ENCODE assay signal across 2 cellular contexts in the genomic region with DNA sequence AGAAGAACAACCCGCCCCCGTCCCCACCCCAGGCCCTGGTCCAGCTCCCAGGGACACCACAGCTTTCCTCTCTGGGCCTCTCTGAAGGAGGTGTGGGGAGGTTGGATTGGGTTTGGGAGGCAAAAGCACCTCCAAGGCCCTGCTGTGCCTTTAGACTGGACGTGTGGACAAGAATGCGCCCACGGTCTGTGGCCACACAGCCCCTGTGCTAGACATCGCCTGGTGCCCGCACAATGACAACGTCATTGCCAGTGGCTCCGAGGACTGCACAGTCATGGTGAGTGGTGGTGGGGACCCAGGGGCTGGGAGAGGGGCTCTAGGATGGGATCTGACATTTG.
TF ChIP-seq lines count a peak whose summit lies in the region.

No MANE protein-coding gene starts in this region.

TF ChIP-seq in A549, 52 proteins besides CTCF, POLR2A, EP300 and RAD21:
- TF ChIP-seq HDAC2 (IDR thresholded peaks at IDR 0.05), result no peak
- TF ChIP-seq, protein P1, sequence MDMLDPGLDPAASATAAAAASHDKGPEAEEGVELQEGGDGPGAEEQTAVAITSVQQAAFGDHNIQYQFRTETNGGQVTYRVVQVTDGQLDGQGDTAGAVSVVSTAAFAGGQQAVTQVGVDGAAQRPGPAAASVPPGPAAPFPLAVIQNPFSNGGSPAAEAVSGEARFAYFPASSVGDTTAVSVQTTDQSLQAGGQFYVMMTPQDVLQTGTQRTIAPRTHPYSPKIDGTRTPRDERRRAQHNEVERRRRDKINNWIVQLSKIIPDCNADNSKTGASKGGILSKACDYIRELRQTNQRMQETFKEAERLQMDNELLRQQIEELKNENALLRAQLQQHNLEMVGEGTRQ (IDR thresholded peaks at IDR 0.05), result no peak
- TF ChIP-seq REST (IDR thresholded peaks at IDR 0.05), result no peak
- TF ChIP-seq JUN (IDR thresholded peaks at IDR 0.05), result no peak
- TF ChIP-seq FOSB (CRISPR knock-in tag; IDR thresholded peaks at IDR 0.05), result no peak
- peak; percentile 3 for TF ChIP-seq MAFK (IDR thresholded peaks at IDR 0.05; ENCODE audit: partially characterized antibody)
- TF ChIP-seq TP53 (CRISPR knock-in tag; IDR thresholded peaks at IDR 0.05), result no peak
- no peak for TF ChIP-seq JUNB (IDR thresholded peaks at IDR 0.05)
- no peak for TF ChIP-seq NPAS2 (CRISPR knock-in tag; IDR thresholded peaks at IDR 0.05; ENCODE audit: borderline replicate concordance)
- no peak for TF ChIP-seq POLR2AphosphoS2 (conservative IDR thresholded peaks at IDR 0.05; ENCODE audit: low read length)
- no peak for TF ChIP-seq SMC3 (IDR thresholded peaks at IDR 0.05)
- TF ChIP-seq, protein P2, sequence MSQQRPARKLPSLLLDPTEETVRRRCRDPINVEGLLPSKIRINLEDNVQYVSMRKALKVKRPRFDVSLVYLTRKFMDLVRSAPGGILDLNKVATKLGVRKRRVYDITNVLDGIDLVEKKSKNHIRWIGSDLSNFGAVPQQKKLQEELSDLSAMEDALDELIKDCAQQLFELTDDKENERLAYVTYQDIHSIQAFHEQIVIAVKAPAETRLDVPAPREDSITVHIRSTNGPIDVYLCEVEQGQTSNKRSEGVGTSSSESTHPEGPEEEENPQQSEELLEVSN (IDR thresholded peaks at IDR 0.05; ENCODE audit: borderline replicate concordance, low read depth), result no peak
- TF ChIP-seq MYC (IDR thresholded peaks at IDR 0.05; ENCODE audit: borderline replicate concordance, low read length), result no peak
- peak; percentile 63 for TF ChIP-seq NFE2L2 (conservative IDR thresholded peaks at IDR 0.05; ENCODE audit: low read length)
- no peak for TF ChIP-seq HOXB5 (CRISPR knock-in tag; IDR thresholded peaks at IDR 0.05)

TF ChIP-seq in SK-N-SH, 30 proteins besides CTCF, POLR2A, EP300 and RAD21:
- no peak for TF ChIP-seq RXRA (IDR thresholded peaks at IDR 0.05; ENCODE audit: borderline replicate concordance, low read depth)
- no peak for TF ChIP-seq EZH2phosphoT487 (IDR thresholded peaks at IDR 0.05; ENCODE audit: borderline replicate concordance, low read depth)
- no peak for TF ChIP-seq SIN3A (IDR thresholded peaks at IDR 0.05; ENCODE audit: borderline replicate concordance, low read depth, low read length)
- TF ChIP-seq YY1 (IDR thresholded peaks at IDR 0.05; ENCODE audit: low read depth), result no peak
- no peak for TF ChIP-seq RCOR1 (IDR thresholded peaks at IDR 0.05; ENCODE audit: low read length)
